In genomic region chr12:60265741-60266140, GRCh38 we compare ENCODE assay signal across 27 cellular contexts.
DNase-seq lines count a peak whose midpoint lies in the region; ATAC-seq and TF ChIP-seq lines count a peak whose summit lies in the region.
"Had no signal": no experiment of that assay in that cellular context is flagged by ENCODE, and none has a peak within 500 bp of the region (broad histone marks: within the 10 kb centered on the region; RNA-seq: fewer than 3 reads in every experiment).

No MANE protein-coding gene starts in this region.

- H3K27me3 Mint-ChIP-seq in Calu3 (ENCODE audit: unreplicated experiment), result no peaks in the 10 kb centered on the region
- H3K27me3 Mint-ChIP-seq: CD8-positive, alpha-beta memory T cell had no signal

- intact Hi-C loops in Calu3 (cut with micrococcal nuclease; ENCODE audit: unreplicated experiment), result no loop called here
- intact Hi-C loops in left lung (cut with DNase I), result no loop called here
- intact Hi-C loops in left ventricle myocardium inferior (cut with micrococcal nuclease), result no loop called here

- H3K36me3 ChIP-seq in left lung (no peaks in the 10 kb centered on the region), left ventricle myocardium inferior (no peaks in the 10 kb centered on the region)
- H3K36me3 ChIP-seq: BE2C, MG63 had no signal

- peaks cover 39% of the 10 kb centered on the region for H3K4me1 Mint-ChIP-seq in Calu3 (ENCODE audit: low read depth, unreplicated experiment)
- H3K4me1 Mint-ChIP-seq: CD14-positive monocyte; CD8-positive, alpha-beta memory T cell had no signal

- H3K4me1 ChIP-seq in left lung, result no peaks in the 10 kb centered on the region
- no peaks in the 10 kb centered on the region for H3K4me1 ChIP-seq in left ventricle myocardium inferior
- H3K4me1 ChIP-seq: BE2C had no signal

- no peak for DNase-seq in Calu3
- DNase-seq in LNCaP clone FGC (ENCODE audit: low read depth), result peak; percentile 56
- no peak for DNase-seq in left lung
- no peak for DNase-seq in HUDEP-2 (lab: John Stamatoyannopoulos, UW; ENCODE audit: unreplicated experiment in 76 of 76)
- no peak for DNase-seq in left ventricle myocardium inferior
- DNase-seq: ACHN; BE2C; CD8-positive, alpha-beta memory T cell; DMS79 treated with DMSO at 0.1 percent for 48 hours; GF-D8; H7; Kasumi-1; MG63; NCI-H2029; NCI-H446; NCI-H524 treated with DMSO at 0.1 percent for 48 hours; NCI-H774; NK-92 treated with Interleukin-12 subunit alpha and Interleukin-12 subunit beta, amount 100 ng/mL, for 24 hours; SIG-M5; SK-N-SH; SW 1271 had no signal

- H3K36me3 Mint-ChIP-seq in Calu3 (ENCODE audit: insufficient read depth, unreplicated experiment), result no peaks in the 10 kb centered on the region
- H3K36me3 Mint-ChIP-seq: CD14-positive monocyte; CD8-positive, alpha-beta memory T cell had no signal

- H3K27ac Mint-ChIP-seq in Calu3 (ENCODE audit: unreplicated experiment), result peak overlapping the region; percentile 35
- H3K27ac Mint-ChIP-seq: CD14-positive monocyte; CD8-positive, alpha-beta memory T cell; T-helper 1 cell treated with Interleukin-12 subunit alpha and Interleukin-12 subunit beta and Interleukin-4 antibody, amounts not matched to agents 30 μg/mL and 1 μg/mL, for 36 hours had no signal

- TF ChIP-seq CTCF in Calu3 (IDR thresholded peaks at IDR 0.05; ENCODE audit: unreplicated experiment), result no peak
- no peak for TF ChIP-seq CTCF in LNCaP clone FGC (IDR thresholded peaks at IDR 0.05; ENCODE audit: control insufficient read depth, extremely low read depth, insufficient read depth)
- TF ChIP-seq CTCF in VCaP (conservative IDR thresholded peaks at IDR 0.05), result no peak
- no peak for TF ChIP-seq CTCF in left lung (IDR thresholded peaks at IDR 0.05)
- TF ChIP-seq CTCF in left ventricle myocardium inferior (IDR thresholded peaks at IDR 0.05; ENCODE audit: borderline replicate concordance), result no peak

- H3K27me3 ChIP-seq in left lung, result no peaks in the 10 kb centered on the region
- H3K27me3 ChIP-seq in left ventricle myocardium inferior (ENCODE audit: low read depth), result no peaks in the 10 kb centered on the region
- H3K27me3 ChIP-seq: BE2C, MG63 had no signal

- peak overlapping the region; percentile 60 for H3K27ac ChIP-seq in VCaP
- no peak overlapping the region for H3K27ac ChIP-seq in left lung
- no peak overlapping the region for H3K27ac ChIP-seq in left ventricle myocardium inferior (replicated peaks)
- H3K27ac ChIP-seq: GM23248 had no signal

- H3K9me3 ChIP-seq in left lung (peaks cover 0 to 17% of the 10 kb centered on the region in 2 donors), left ventricle myocardium inferior (replicated peaks) (peaks cover 6% of the 10 kb centered on the region)
- H3K9me3 ChIP-seq: SK-N-SH had no signal

- CTCF ChIA-PET in Calu3 (lab: Charles Lee), result interaction anchor here (1.0 to 2.0 kb wide), 4 partner anchors 9 to 184 kb away, joined by 3 to 6 read pairs (median 4); no protein-coding TSS in a partner anchor

- no peaks in the 10 kb centered on the region for H3K9me3 Mint-ChIP-seq in Calu3 (ENCODE audit: low read depth, unreplicated experiment)

- ATAC-seq in left lung (peak; percentile 57), GM21381 (IDR thresholded peaks at IDR 0.05; ENCODE audit: unreplicated experiment) (no peak)

- no peak overlapping the region for H3K4me3 Mint-ChIP-seq in Calu3 (ENCODE audit: low read depth, unreplicated experiment)
- H3K4me3 Mint-ChIP-seq: CD14-positive monocyte; CD8-positive, alpha-beta memory T cell; T-helper 1 cell treated with Interleukin-12 subunit alpha and Interleukin-12 subunit beta and Interleukin-4 antibody, amounts not matched to agents 30 μg/mL and 1 μg/mL, for 36 hours had no signal

- H3K4me3 ChIP-seq in LNCaP clone FGC (ENCODE audit: low read depth, low read length), result no peak overlapping the region
- H3K4me3 ChIP-seq in left lung, result no peak overlapping the region
- H3K4me3 ChIP-seq in left ventricle myocardium inferior, result no peak overlapping the region
- H3K4me3 ChIP-seq: GM23248, K562, MG63 had no signal

- no TSS peak for BruUV-seq in Calu3 (replicated peaks; lab: Mats Ljungman, UMichigan)
